8 cellular contexts compared by ENCODE assay signal in the genomic region with DNA sequence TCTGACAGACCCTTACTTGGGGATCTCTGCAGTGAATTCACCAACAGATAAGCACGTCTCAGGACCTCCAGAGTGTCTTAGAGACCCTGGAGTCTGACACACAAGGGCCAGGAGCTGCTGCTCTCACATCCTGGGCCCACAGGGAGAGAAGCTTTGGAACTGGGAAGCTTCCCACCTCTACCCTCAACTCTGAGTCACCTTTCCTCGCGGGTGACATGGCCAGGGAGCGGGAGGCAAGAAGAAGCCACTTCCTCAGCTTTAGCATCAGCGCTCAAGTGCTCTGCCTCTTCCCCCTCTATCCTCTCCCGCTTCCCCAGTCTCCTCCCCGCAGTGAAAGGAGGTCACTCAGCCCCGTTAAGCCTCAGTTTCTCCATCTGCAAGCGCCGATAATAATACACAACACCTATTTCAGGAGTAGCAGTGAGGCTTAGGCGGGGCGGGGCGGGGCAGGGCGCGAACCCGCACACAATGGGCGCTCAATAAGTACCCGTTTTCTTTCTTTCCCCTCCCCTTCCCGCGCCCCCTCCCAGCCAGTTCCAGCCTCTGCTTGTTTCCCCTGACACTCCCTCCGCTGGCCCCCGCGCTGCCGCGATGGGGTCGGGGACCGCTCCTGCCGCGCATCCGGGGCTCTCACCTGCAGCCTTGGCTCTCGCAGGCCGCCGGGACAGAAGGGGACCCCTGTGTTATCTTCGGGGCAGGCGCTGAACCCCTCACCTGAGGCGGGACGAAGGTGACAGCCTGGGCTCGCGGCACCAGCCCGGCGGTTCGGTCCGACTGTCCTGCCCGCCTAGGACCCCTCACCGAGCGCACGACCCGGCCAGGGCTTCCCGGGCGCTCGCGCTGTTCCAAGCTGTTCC. TPM values are rescaled to one million over a fixed set of nuclear protein-coding genes. Genes with fewer than 3 reads are reported as not detected.
A peak's percentile ranks its signal among the peaks of the same experiment; 100 is the strongest.
DNase-seq lines count a peak whose midpoint lies in the region; ATAC-seq and TF ChIP-seq lines count a peak whose summit lies in the region.

No MANE protein-coding gene starts in this region.

- TF ChIP-seq CTCF in SK-N-SH (IDR thresholded peaks at IDR 0.05) (no peak), KMS-11 (conservative IDR thresholded peaks at IDR 0.05; ENCODE audit: low read depth, low read length) (no peak), foreskin fibroblast (IDR thresholded peaks at IDR 0.05; ENCODE audit: low read depth, low read length) (no peak)

- H3K79me2 ChIP-seq in SK-N-SH (ENCODE audit: insufficient read depth) (no peaks in the 10 kb centered on the region), KMS-11 (ENCODE audit: insufficient read depth, low read depth) (no peaks in the 10 kb centered on the region)

- CTCF ChIA-PET in SK-N-SH (lab: Yijun Ruan, JAX) = interaction anchor here (0.7 to 15.4 kb wide), 18 partner anchors 9 to 215 kb away, joined by 3 to 275 read pairs (median 3); no protein-coding TSS in a partner anchor

- peak overlapping the region; percentile 79 for H3K4me3 Mint-ChIP-seq in activated T-cell treated with anti-CD3 and anti-CD28 coated beads, Interleukin-2, amount 50 U/mL, for 24 hours

- H3K9me3 ChIP-seq in SK-N-SH = no peaks in the 10 kb centered on the region

- ATAC-seq in SK-N-SH treated with all-trans-retinoic acid at 6 μM for 48 hours (no peak), HG02588 (IDR thresholded peaks at IDR 0.05; ENCODE audit: unreplicated experiment) (no peak)

- H3K27me3 Mint-ChIP-seq in activated T-cell treated with anti-CD3 and anti-CD28 coated beads, Interleukin-2, amount 50 U/mL, for 24 hours = no peaks in the 10 kb centered on the region

- POLR2A ChIA-PET in SK-N-SH (lab: Yijun Ruan, JAX) = interaction anchor here (2.5 kb wide), 1 partner anchor 14 kb away, joined by 6 read pairs; no protein-coding TSS in a partner anchor

- H3K27ac Mint-ChIP-seq in activated T-cell treated with anti-CD3 and anti-CD28 coated beads, Interleukin-2, amount 50 U/mL, for 24 hours = peak overlapping the region; percentile 71

- H3K36me3 Mint-ChIP-seq in activated T-cell treated with anti-CD3 and anti-CD28 coated beads, Interleukin-2, amount 50 U/mL, for 24 hours (ENCODE audit: low read depth) = no peaks in the 10 kb centered on the region

- no peak for TF ChIP-seq RAD21 in SK-N-SH (IDR thresholded peaks at IDR 0.05; ENCODE audit: low read length)

- no peaks in the 10 kb centered on the region for H3K9me2 ChIP-seq in SK-N-SH

- H3K27me3 ChIP-seq in SK-N-SH (ENCODE audit: insufficient read depth) (no peaks in the 10 kb centered on the region), KMS-11 (ENCODE audit: insufficient read depth, low read depth) (peaks cover 9% of the 10 kb centered on the region; the same call in 1 of the 2 replicates), rectal smooth muscle tissue (ENCODE audit: control insufficient read depth, insufficient read depth, low read length) (no peaks in the 10 kb centered on the region)

- H2AFZ ChIP-seq in SK-N-SH (ENCODE audit: low read depth) (peak overlapping the region; percentile 82; the same call in 1 of the 2 replicates), KMS-11 (ENCODE audit: low read depth) (peak overlapping the region; percentile 61)

- H3K4me2 ChIP-seq in SK-N-SH = peak overlapping the region; percentile 98
- peak overlapping the region; percentile 76; the same call in 1 of the 2 replicates for H3K4me2 ChIP-seq in KMS-11

- H4K20me1 ChIP-seq in SK-N-SH (ENCODE audit: insufficient read depth) = no peaks in the 10 kb centered on the region
- no peaks in the 10 kb centered on the region for H4K20me1 ChIP-seq in KMS-11 (ENCODE audit: insufficient read depth)

- no peaks in the 10 kb centered on the region for H3K9me3 Mint-ChIP-seq in activated T-cell treated with anti-CD3 and anti-CD28 coated beads, Interleukin-2, amount 50 U/mL, for 24 hours

- peak; percentile 66 for DNase-seq in SK-N-SH
- DNase-seq in activated T-cell treated with anti-CD3 and anti-CD28 coated beads, Interleukin-2, amount 50 U/mL, for 24 hours = peak; percentile 64
- no peak for DNase-seq in foreskin fibroblast
- DNase-seq in cerebellar nuclear complex (lab: John Stamatoyannopoulos, UW) = no peak

- peaks cover 21% of the 10 kb centered on the region for H3K4me1 Mint-ChIP-seq in activated T-cell treated with anti-CD3 and anti-CD28 coated beads, Interleukin-2, amount 50 U/mL, for 24 hours (ENCODE audit: low read depth)

- H3K9ac ChIP-seq in SK-N-SH (peak overlapping the region; percentile 36; the same call in 1 of the 2 replicates), KMS-11 (no peak overlapping the region), rectal smooth muscle tissue (ENCODE audit: low read length) (no peak overlapping the region)

- 41% methylated on average over 34 of the region's 52 CpGs for WGBS in SK-N-SH (ENCODE audit: low lambda C conversion rate)

- no peak overlapping the region for H3K27ac ChIP-seq in SK-N-SH (ENCODE audit: low read depth in 2 of 2, low read length in 1 of 2)
- no peak overlapping the region for H3K27ac ChIP-seq in KMS-11
- no peak overlapping the region for H3K27ac ChIP-seq in rectal smooth muscle tissue (ENCODE audit: low read depth, low read length)

- H3K4me3 ChIP-seq in SK-N-SH (ENCODE audit: low read depth in 2 of 2, low read length in 1 of 2) (peak overlapping the region; percentile 70 to 73), KMS-11 (IDR thresholded peaks at IDR 0.05; ENCODE audit: insufficient read depth, low read depth, low read length) (no peak overlapping the region), foreskin fibroblast (ENCODE audit: low read depth in 1 of 2, low read length in 2 of 2) (peak overlapping the region; percentile 73 to 77), rectal smooth muscle tissue (ENCODE audit: low read length) (peak overlapping the region; percentile 78)

- TF ChIP-seq EP300 in SK-N-SH (IDR thresholded peaks at IDR 0.05; ENCODE audit: borderline replicate concordance in 1 of 2, low read depth in 1 of 2, low read length in 1 of 2) = no peak

- no peaks in the 10 kb centered on the region for H3F3A ChIP-seq in SK-N-SH (replicated peaks; ENCODE audit: insufficient read depth)

- H3K4me1 ChIP-seq in SK-N-SH (ENCODE audit: control insufficient read depth in 1 of 2, insufficient read depth in 2 of 2, low read depth in 1 of 2, low read length in 1 of 2) (peaks cover 0 to 35% of the 10 kb centered on the region in 2 experiments; a peak in 1 of 4 replicates), KMS-11 (ENCODE audit: low read depth, poor library complexity, severe bottlenecking) (peaks cover 30% of the 10 kb centered on the region), rectal smooth muscle tissue (ENCODE audit: control insufficient read depth, insufficient read depth, low read length) (peaks cover 2% of the 10 kb centered on the region)

- H3K36me3 ChIP-seq in SK-N-SH (replicated peaks in 1 of 2; ENCODE audit: control insufficient read depth in 1 of 2, insufficient read depth in 2 of 2, low read length in 1 of 2) (no peaks in the 10 kb centered on the region), KMS-11 (ENCODE audit: insufficient read depth) (no peaks in the 10 kb centered on the region), rectal smooth muscle tissue (ENCODE audit: control insufficient read depth, insufficient read depth, low read length) (no peaks in the 10 kb centered on the region)

TF ChIP-seq in SK-N-SH, 30 proteins besides CTCF, POLR2A, EP300 and RAD21:
- TF ChIP-seq, protein P1, sequence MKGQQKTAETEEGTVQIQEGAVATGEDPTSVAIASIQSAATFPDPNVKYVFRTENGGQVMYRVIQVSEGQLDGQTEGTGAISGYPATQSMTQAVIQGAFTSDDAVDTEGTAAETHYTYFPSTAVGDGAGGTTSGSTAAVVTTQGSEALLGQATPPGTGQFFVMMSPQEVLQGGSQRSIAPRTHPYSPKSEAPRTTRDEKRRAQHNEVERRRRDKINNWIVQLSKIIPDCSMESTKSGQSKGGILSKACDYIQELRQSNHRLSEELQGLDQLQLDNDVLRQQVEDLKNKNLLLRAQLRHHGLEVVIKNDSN (IDR thresholded peaks at IDR 0.05; ENCODE audit: borderline replicate concordance, low read depth) = no peak
- TF ChIP-seq YY1 (IDR thresholded peaks at IDR 0.05; ENCODE audit: low read depth) (no peak), MXI1 (IDR thresholded peaks at IDR 0.05; ENCODE audit: low read depth, low read length) (no peak), TCF12 (IDR thresholded peaks at IDR 0.05) (no peak), CHD2 (IDR thresholded peaks at IDR 0.05; ENCODE audit: low read length, partially characterized antibody) (no peak), GABPA (IDR thresholded peaks at IDR 0.05; ENCODE audit: low read depth) (no peak), FOSL2 (IDR thresholded peaks at IDR 0.05; ENCODE audit: borderline replicate concordance, low read depth) (no peak)
TF ChIP-seq in SK-N-SH: peak in this region for 0.

TF ChIP-seq in SK-N-SH treated with all-trans-retinoic acid at 6 μM for 48 hours, 23 proteins besides CTCF, POLR2A, EP300 and RAD21:
- no peak for TF ChIP-seq BACH2 (CRISPR knock-in tag; IDR thresholded peaks at IDR 0.05; ENCODE audit: borderline replicate concordance)
- TF ChIP-seq ISL1 (CRISPR knock-in tag; IDR thresholded peaks at IDR 0.05) = no peak
- TF ChIP-seq ESRRG (CRISPR knock-in tag; IDR thresholded peaks at IDR 0.05) = no peak
- no peak for TF ChIP-seq ZNF565 (CRISPR knock-in tag; conservative IDR thresholded peaks at IDR 0.05; ENCODE audit: low read depth)
- no peak for TF ChIP-seq OSR1 (CRISPR knock-in tag; IDR thresholded peaks at IDR 0.05)

RNA-seq across cellular contexts. Expression of gene GDPD5, which starts 0.9 kb away (rescaled TPM):
- 1.6 and 2.2 TPM in 2 replicates for polyA plus RNA-seq in SK-N-SH (2012; rRNA removed)
- polyA plus RNA-seq in SK-N-SH (2012; cell fraction: cytosol; rRNA removed) = 0.55 and 0.97 TPM in 2 replicates
- polyA plus RNA-seq in SK-N-SH (2012; cell fraction: nucleus; rRNA removed) = 5.5 and 7.6 TPM in 2 replicates

RNA-seq across cellular contexts. Expression of gene SERPINH1, which starts 37.2 kb away (rescaled TPM):
- polyA plus RNA-seq in SK-N-SH (2012; rRNA removed) = 221 and 293 TPM in 2 replicates
- 145 and 210 TPM in 2 replicates for polyA plus RNA-seq in SK-N-SH (2012; cell fraction: cytosol; rRNA removed)
- polyA plus RNA-seq in SK-N-SH (2012; cell fraction: nucleus; rRNA removed) = 282 and 307 TPM in 2 replicates

Comparison
In these comparisons a context has a peak if more than half of its experiments do, and no peak if none do; other contexts are left out.
1. DNase-seq: peak in SK-N-SH (single experiment) and activated T-cell treated with anti-CD3 and anti-CD28 coated beads, Interleukin-2, amount 50 U/mL, for 24 hours (single experiment); none in foreskin fibroblast (0 of 2) and cerebellar nuclear complex (0 of 2).